22 cellular contexts compared by ENCODE assay signal in genomic region chr1:40167317-40167716, GRCh38.
"Had no signal": no experiment of that assay in that cellular context is flagged by ENCODE, and none has a peak within 500 bp of the region (broad histone marks: within the 10 kb centered on the region; RNA-seq: fewer than 3 reads in every experiment).

No MANE protein-coding gene starts in this region.

- FAIRE-seq: kidney had no signal

- H2AFZ ChIP-seq: parathyroid adenoma had no signal

- H3K4me1 ChIP-seq: parathyroid adenoma had no signal

- H3K4me3 ChIP-seq: body of pancreas, lower lobe of right lung, tibial artery had no signal

- H3K27ac Mint-ChIP-seq: activated naive CD4-positive, alpha-beta T cell treated with anti-CD3 and anti-CD28 coated beads for 36 hours; naive B cell; stimulated activated naive CD8-positive, alpha-beta T cell treated with anti-CD3 and anti-CD28 coated beads, Interleukin-15, amount 100 ng/mL, for 72 hours had no signal

- H3K9ac ChIP-seq: parathyroid adenoma had no signal

- H3K9me3 ChIP-seq: body of pancreas, lower lobe of right lung, tibial artery had no signal

- H3K36me3 Mint-ChIP-seq: naive B cell had no signal

- H3K9me3 Mint-ChIP-seq: activated naive CD4-positive, alpha-beta T cell treated with anti-CD3 and anti-CD28 coated beads for 36 hours; naive B cell; stimulated activated naive CD8-positive, alpha-beta T cell treated with anti-CD3 and anti-CD28 coated beads, Interleukin-15, amount 100 ng/mL, for 72 hours had no signal

- H3K27me3 Mint-ChIP-seq: naive B cell; stimulated activated naive CD8-positive, alpha-beta T cell treated with anti-CD3 and anti-CD28 coated beads, Interleukin-15, amount 100 ng/mL, for 72 hours had no signal

- H3K27ac ChIP-seq: body of pancreas, epithelial cell of prostate, lower lobe of right lung, parathyroid adenoma, tibial artery had no signal

- ATAC-seq: body of pancreas; left lobe of liver; lower lobe of right lung; right cardiac atrium; stimulated activated naive CD8-positive, alpha-beta T cell treated with anti-CD3 and anti-CD28 coated beads, Interleukin-15, amount 100 ng/mL, for 72 hours had no signal

- H3K4me3 Mint-ChIP-seq: activated naive CD4-positive, alpha-beta T cell treated with anti-CD3 and anti-CD28 coated beads for 36 hours; stimulated activated naive CD8-positive, alpha-beta T cell treated with anti-CD3 and anti-CD28 coated beads, Interleukin-15, amount 100 ng/mL, for 72 hours had no signal

- DNase-seq: activated CD4-positive, alpha-beta T cell treated with anti-CD3 and anti-CD28 coated beads for 4 hours; activated CD4-positive, alpha-beta T cell treated with anti-CD3 and anti-CD28 coated beads, Interleukin-2, amount 50 U/mL, for 48 hours; activated CD4-positive, CD25-positive, alpha-beta regulatory T cell; activated CD8-positive, alpha-beta memory T cell treated with anti-CD3 and anti-CD28 coated beads, Interleukin-2, amount 50 U/mL, for 48 hours; activated effector memory CD4-positive, alpha-beta T cell treated with Interleukin-2 at 50 U/mL for 16 hours; activated naive CD4-positive, alpha-beta T cell treated with anti-CD3 and anti-CD28 coated beads for 36 hours; activated T-cell treated with anti-CD3 and anti-CD28 coated beads, Interleukin-2, amount 50 U/mL, for 48 hours; anterior cingulate cortex; body of pancreas; kidney; lower lobe of right lung; naive B cell; nucleus accumbens; right cardiac atrium; stimulated activated CD4-positive, alpha-beta T cell treated with anti-CD3 and anti-CD28 coated beads, Interleukin-12 subunit alpha, Interleukin-12 subunit beta, amount 100 ng/mL, for 4 hours; stimulated activated CD4-positive, alpha-beta T cell treated with anti-CD3 and anti-CD28 coated beads, Interleukin-1b, Interleukin-23, amount 100 ng/mL, for 48 hours; stimulated activated naive CD8-positive, alpha-beta T cell treated with anti-CD3 and anti-CD28 coated beads, Interleukin-15, amount 100 ng/mL, for 72 hours; T1000; tibial artery had no signal

- H3K36me3 ChIP-seq: lower lobe of right lung, tibial artery had no signal

- H3K27me3 ChIP-seq: body of pancreas, tibial artery had no signal
